ENCODE assay signal across 8 cellular contexts in genomic region chr3:141231923-141232861, GRCh38. TPM values are rescaled to one million over a fixed set of nuclear protein-coding genes. Genes with fewer than 3 reads are reported as not detected.
A peak's percentile ranks its signal among the peaks of the same experiment; 100 is the strongest.
DNase-seq lines count a peak whose midpoint lies in the region; ATAC-seq and TF ChIP-seq lines count a peak whose summit lies in the region.

No MANE protein-coding gene starts in this region.

- peak overlapping the region; percentile 23; the same call in 1 of the 2 replicates for H3K27ac ChIP-seq in 22Rv1
- no peak overlapping the region for H3K27ac ChIP-seq in neural progenitor cell

- DNase-seq in GM13977 (ENCODE audit: low spot score) (peak; percentile 36), LoVo (ENCODE audit: low spot score) (peak; percentile 34), fibroblast of villous mesenchyme (ENCODE audit: low read depth) (no peak), neural progenitor cell (ENCODE audit: low spot score) (peak; percentile 64), foreskin melanocyte (no peak)
- DNase-seq in activated T-cell treated with anti-CD3 and anti-CD28 coated beads, Interleukin-2, amount 50 U/mL, for 48 hours, result peak; percentile 43 to 59

- in situ Hi-C loops in GM13977 (cut with MboI; ENCODE audit: low pct_unique_long_range_greater_than_20kb, low sequenced_read_pairs, unreplicated experiment), result no loop called here

- peak overlapping the region; percentile 41 for H3K9ac ChIP-seq in neural progenitor cell

- peaks cover 28% of the 10 kb centered on the region for H3K4me1 Mint-ChIP-seq in neural progenitor cell

- H3K27ac Mint-ChIP-seq in neural progenitor cell, result peak overlapping the region; percentile 47

- peak overlapping the region; percentile 89 for H3K4me3 Mint-ChIP-seq in neural progenitor cell

- peaks cover 11% of the 10 kb centered on the region for H3K36me3 Mint-ChIP-seq in neural progenitor cell

- no peaks in the 10 kb centered on the region for H3K9me3 Mint-ChIP-seq in neural progenitor cell

- no peaks in the 10 kb centered on the region for H4K20me1 ChIP-seq in neural progenitor cell (ENCODE audit: low read depth)

- ATAC-seq in HG02798 (IDR thresholded peaks at IDR 0.05; ENCODE audit: poor library complexity, unreplicated experiment), result no peak

- peaks cover 29% of the 10 kb centered on the region for H3K27me3 ChIP-seq in neural progenitor cell

- peak; percentile 69 for TF ChIP-seq CTCF in 22Rv1 (IDR thresholded peaks at IDR 0.05)
- TF ChIP-seq CTCF in GM13977 (IDR thresholded peaks at IDR 0.05; ENCODE audit: extremely low read depth, insufficient read depth, missing control alignments), result no peak
- no peak for TF ChIP-seq CTCF in fibroblast of villous mesenchyme (IDR thresholded peaks at IDR 0.05; ENCODE audit: insufficient read depth, low read depth, low read length)
- TF ChIP-seq CTCF in neural progenitor cell (IDR thresholded peaks at IDR 0.05), result no peak

- H3K4me3 ChIP-seq in fibroblast of villous mesenchyme (ENCODE audit: low read depth, low read length) (peak overlapping the region; percentile 69), neural progenitor cell (peak overlapping the region; percentile 73)

- H3K4me1 ChIP-seq in neural progenitor cell, result peaks cover 12% of the 10 kb centered on the region

- peaks cover 8% of the 10 kb centered on the region for H3K27me3 Mint-ChIP-seq in neural progenitor cell (ENCODE audit: insufficient read depth, low read depth)

- H3K36me3 ChIP-seq in neural progenitor cell, result no peaks in the 10 kb centered on the region

- no peaks in the 10 kb centered on the region for H3K9me3 ChIP-seq in neural progenitor cell (ENCODE audit: low read depth)

- peak overlapping the region; percentile 93 for H2AFZ ChIP-seq in neural progenitor cell (replicated peaks)

- H3K4me2 ChIP-seq in neural progenitor cell, result peak overlapping the region; percentile 96

- H3K79me2 ChIP-seq in neural progenitor cell (ENCODE audit: low read depth), result peaks cover 8% of the 10 kb centered on the region

- H3F3A ChIP-seq in neural progenitor cell (ENCODE audit: low read depth), result peaks cover 8% of the 10 kb centered on the region

RNA-seq across cellular contexts. Expression of gene PXYLP1, which starts 0.6 kb away (rescaled TPM):
- 3.2 and 3.5 TPM in 2 replicates for total RNA-seq in fibroblast of villous mesenchyme
- total RNA-seq in neural progenitor cell (ENCODE audit: low replicate concordance), result 30.5 and 36.3 TPM in 2 replicates

Comparison
In these comparisons a context has a peak if more than half of its experiments do, and no peak if none do; other contexts are left out.
1. DNase-seq: peak in GM13977 (single experiment), LoVo (single experiment), activated T-cell treated with anti-CD3 and anti-CD28 coated beads, Interleukin-2, amount 50 U/mL, for 48 hours (2 of 2) and neural progenitor cell (single experiment); none in fibroblast of villous mesenchyme (single experiment) and foreskin melanocyte (single experiment).